In the genomic region with DNA sequence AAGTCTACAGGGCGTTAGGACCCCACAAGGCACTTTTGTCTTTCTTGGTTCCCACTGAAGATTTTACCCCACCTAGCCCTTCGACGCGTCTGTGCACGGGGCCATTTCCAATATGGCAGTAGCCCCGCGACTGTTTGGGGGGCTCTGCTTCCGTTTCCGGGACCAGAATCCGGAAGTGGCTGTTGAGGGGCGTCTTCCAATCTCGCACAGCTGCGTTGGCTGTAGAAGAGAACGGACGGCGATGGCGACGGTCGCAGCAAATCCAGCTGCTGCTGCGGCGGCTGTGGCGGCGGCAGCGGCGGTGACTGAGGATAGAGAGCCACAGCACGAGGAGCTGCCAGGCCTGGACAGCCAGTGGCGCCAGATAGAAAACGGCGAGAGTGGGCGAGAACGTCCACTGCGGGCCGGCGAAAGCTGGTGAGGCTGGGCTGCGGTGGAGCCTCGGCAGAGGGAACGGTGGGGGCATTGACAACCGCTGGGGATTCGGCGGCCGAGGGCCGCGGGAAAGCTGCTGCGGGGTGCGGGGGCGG, we compare ENCODE assay signal across 1 cellular context.
TF ChIP-seq lines count a peak whose summit lies in the region.

TSS of gene USP11 (plus strand) at position 207 of the 530 bp plus-strand sequence. CDS start at position 242, 35 bp downstream.

TF ChIP-seq in HepG2, 621 proteins besides CTCF, POLR2A, EP300 and RAD21 (continued from another document and continues in another):
- TF ChIP-seq SIN3A (IDR thresholded peaks at IDR 0.05; ENCODE audit: borderline replicate concordance, low read depth, low read length) (peak; percentile 36; the same call in 1 of the 2 replicates), KLF12 (CRISPR knock-in tag; IDR thresholded peaks at IDR 0.05; ENCODE audit: borderline replicate concordance) (no peak), ZNF543 (CRISPR knock-in tag; IDR thresholded peaks at IDR 0.05) (no peak), BRCA1 (CRISPR knock-in tag; IDR thresholded peaks at IDR 0.05) (no peak), POLR2AphosphoS5 (IDR thresholded peaks at IDR 0.05; ENCODE audit: low read depth, low read length) (peak; percentile 77), PHF5A (CRISPR knock-in tag; IDR thresholded peaks at IDR 0.05; ENCODE audit: low read depth, unreplicated experiment) (no peak), HOXA5 (CRISPR knock-in tag; IDR thresholded peaks at IDR 0.05) (no peak), KLF9 (CRISPR knock-in tag; IDR thresholded peaks at IDR 0.05; ENCODE audit: low read depth) (no peak), JUNB (CRISPR knock-in tag; IDR thresholded peaks at IDR 0.05; ENCODE audit: borderline replicate concordance) (no peak), ELF1 (CRISPR knock-in tag; IDR thresholded peaks at IDR 0.05) (peak; percentile 94), DR1 (CRISPR knock-in tag; IDR thresholded peaks at IDR 0.05) (no peak), ZFP1 (CRISPR knock-in tag; IDR thresholded peaks at IDR 0.05) (no peak), ARNT2 (CRISPR knock-in tag; IDR thresholded peaks at IDR 0.05; ENCODE audit: low read depth) (no peak), NR2F2 (IDR thresholded peaks at IDR 0.05; ENCODE audit: borderline replicate concordance, low read depth) (no peak), ZNF383 (CRISPR knock-in tag; IDR thresholded peaks at IDR 0.05; ENCODE audit: borderline replicate concordance) (no peak), GPBP1L1 (CRISPR knock-in tag; IDR thresholded peaks at IDR 0.05) (no peak), SRSF1 (optimal IDR thresholded peaks at IDR 0.05; ENCODE audit: low read depth, low read length) (peak; percentile 47), ZSCAN21 (CRISPR knock-in tag; IDR thresholded peaks at IDR 0.05; ENCODE audit: borderline replicate concordance) (no peak), MIER3 (CRISPR knock-in tag; IDR thresholded peaks at IDR 0.05; ENCODE audit: borderline replicate concordance) (no peak), JARID2 (CRISPR knock-in tag; IDR thresholded peaks at IDR 0.05; ENCODE audit: insufficient replicate concordance) (no peak), HOXA7 (CRISPR knock-in tag; IDR thresholded peaks at IDR 0.05) (no peak), ZNF362 (CRISPR knock-in tag; IDR thresholded peaks at IDR 0.05; ENCODE audit: borderline replicate concordance) (no peak), IRX3 (CRISPR knock-in tag; IDR thresholded peaks at IDR 0.05; ENCODE audit: borderline replicate concordance, low read depth) (0 out of 2 replicates have a peak, but pooled peaks have one; percentile 30), NR2F1 (CRISPR knock-in tag; IDR thresholded peaks at IDR 0.05) (no peak), ZNF30 (CRISPR knock-in tag; IDR thresholded peaks at IDR 0.05) (no peak), IRF1 (CRISPR knock-in tag; IDR thresholded peaks at IDR 0.05; ENCODE audit: low read depth) (no peak), ZNF644 (CRISPR knock-in tag; IDR thresholded peaks at IDR 0.05; ENCODE audit: low read depth) (peak; percentile 52; the same call in 1 of the 2 replicates)
- TF ChIP-seq, protein P1, sequence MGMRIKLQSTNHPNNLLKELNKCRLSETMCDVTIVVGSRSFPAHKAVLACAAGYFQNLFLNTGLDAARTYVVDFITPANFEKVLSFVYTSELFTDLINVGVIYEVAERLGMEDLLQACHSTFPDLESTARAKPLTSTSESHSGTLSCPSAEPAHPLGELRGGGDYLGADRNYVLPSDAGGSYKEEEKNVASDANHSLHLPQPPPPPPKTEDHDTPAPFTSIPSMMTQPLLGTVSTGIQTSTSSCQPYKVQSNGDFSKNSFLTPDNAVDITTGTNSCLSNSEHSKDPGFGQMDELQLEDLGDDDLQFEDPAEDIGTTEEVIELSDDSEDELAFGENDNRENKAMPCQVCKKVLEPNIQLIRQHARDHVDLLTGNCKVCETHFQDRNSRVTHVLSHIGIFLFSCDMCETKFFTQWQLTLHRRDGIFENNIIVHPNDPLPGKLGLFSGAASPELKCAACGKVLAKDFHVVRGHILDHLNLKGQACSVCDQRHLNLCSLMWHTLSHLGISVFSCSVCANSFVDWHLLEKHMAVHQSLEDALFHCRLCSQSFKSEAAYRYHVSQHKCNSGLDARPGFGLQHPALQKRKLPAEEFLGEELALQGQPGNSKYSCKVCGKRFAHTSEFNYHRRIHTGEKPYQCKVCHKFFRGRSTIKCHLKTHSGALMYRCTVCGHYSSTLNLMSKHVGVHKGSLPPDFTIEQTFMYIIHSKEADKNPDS (CRISPR knock-in tag; IDR thresholded peaks at IDR 0.05): no peak
- TF ChIP-seq, protein P2, sequence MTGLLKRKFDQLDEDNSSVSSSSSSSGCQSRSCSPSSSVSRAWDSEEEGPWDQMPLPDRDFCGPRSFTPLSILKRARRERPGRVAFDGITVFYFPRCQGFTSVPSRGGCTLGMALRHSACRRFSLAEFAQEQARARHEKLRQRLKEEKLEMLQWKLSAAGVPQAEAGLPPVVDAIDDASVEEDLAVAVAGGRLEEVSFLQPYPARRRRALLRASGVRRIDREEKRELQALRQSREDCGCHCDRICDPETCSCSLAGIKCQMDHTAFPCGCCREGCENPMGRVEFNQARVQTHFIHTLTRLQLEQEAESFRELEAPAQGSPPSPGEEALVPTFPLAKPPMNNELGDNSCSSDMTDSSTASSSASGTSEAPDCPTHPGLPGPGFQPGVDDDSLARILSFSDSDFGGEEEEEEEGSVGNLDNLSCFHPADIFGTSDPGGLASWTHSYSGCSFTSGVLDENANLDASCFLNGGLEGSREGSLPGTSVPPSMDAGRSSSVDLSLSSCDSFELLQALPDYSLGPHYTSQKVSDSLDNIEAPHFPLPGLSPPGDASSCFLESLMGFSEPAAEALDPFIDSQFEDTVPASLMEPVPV (CRISPR knock-in tag; IDR thresholded peaks at IDR 0.05): no peak
- TF ChIP-seq, protein P3, sequence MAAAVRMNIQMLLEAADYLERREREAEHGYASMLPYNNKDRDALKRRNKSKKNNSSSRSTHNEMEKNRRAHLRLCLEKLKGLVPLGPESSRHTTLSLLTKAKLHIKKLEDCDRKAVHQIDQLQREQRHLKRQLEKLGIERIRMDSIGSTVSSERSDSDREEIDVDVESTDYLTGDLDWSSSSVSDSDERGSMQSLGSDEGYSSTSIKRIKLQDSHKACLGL (CRISPR knock-in tag; IDR thresholded peaks at IDR 0.05): 0 out of 2 replicates have a peak, but pooled peaks have one; percentile 31
- TF ChIP-seq, protein P4, sequence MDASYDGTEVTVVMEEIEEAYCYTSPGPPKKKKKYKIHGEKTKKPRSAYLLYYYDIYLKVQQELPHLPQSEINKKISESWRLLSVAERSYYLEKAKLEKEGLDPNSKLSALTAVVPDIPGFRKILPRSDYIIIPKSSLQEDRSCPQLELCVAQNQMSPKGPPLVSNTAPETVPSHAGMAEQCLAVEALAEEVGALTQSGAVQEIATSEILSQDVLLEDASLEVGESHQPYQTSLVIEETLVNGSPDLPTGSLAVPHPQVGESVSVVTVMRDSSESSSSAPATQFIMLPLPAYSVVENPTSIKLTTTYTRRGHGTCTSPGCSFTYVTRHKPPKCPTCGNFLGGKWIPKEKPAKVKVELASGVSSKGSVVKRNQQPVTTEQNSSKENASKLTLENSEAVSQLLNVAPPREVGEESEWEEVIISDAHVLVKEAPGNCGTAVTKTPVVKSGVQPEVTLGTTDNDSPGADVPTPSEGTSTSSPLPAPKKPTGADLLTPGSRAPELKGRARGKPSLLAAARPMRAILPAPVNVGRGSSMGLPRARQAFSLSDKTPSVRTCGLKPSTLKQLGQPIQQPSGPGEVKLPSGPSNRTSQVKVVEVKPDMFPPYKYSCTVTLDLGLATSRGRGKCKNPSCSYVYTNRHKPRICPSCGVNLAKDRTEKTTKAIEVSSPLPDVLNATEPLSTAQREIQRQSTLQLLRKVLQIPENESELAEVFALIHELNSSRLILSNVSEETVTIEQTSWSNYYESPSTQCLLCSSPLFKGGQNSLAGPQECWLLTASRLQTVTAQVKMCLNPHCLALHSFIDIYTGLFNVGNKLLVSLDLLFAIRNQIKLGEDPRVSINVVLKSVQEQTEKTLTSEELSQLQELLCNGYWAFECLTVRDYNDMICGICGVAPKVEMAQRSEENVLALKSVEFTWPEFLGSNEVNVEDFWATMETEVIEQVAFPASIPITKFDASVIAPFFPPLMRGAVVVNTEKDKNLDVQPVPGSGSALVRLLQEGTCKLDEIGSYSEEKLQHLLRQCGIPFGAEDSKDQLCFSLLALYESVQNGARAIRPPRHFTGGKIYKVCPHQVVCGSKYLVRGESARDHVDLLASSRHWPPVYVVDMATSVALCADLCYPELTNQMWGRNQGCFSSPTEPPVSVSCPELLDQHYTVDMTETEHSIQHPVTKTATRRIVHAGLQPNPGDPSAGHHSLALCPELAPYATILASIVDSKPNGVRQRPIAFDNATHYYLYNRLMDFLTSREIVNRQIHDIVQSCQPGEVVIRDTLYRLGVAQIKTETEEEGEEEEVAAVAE (CRISPR knock-in tag; IDR thresholded peaks at IDR 0.05; ENCODE audit: borderline replicate concordance): no peak
- TF ChIP-seq, protein P5, sequence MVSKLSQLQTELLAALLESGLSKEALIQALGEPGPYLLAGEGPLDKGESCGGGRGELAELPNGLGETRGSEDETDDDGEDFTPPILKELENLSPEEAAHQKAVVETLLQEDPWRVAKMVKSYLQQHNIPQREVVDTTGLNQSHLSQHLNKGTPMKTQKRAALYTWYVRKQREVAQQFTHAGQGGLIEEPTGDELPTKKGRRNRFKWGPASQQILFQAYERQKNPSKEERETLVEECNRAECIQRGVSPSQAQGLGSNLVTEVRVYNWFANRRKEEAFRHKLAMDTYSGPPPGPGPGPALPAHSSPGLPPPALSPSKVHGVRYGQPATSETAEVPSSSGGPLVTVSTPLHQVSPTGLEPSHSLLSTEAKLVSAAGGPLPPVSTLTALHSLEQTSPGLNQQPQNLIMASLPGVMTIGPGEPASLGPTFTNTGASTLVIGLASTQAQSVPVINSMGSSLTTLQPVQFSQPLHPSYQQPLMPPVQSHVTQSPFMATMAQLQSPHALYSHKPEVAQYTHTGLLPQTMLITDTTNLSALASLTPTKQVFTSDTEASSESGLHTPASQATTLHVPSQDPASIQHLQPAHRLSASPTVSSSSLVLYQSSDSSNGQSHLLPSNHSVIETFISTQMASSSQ (IDR thresholded peaks at IDR 0.05; ENCODE audit: low read depth): no peak
- TF ChIP-seq, protein P5 (CRISPR knock-in tag; IDR thresholded peaks at IDR 0.05; ENCODE audit: borderline replicate concordance): no peak
- TF ChIP-seq, protein P6, sequence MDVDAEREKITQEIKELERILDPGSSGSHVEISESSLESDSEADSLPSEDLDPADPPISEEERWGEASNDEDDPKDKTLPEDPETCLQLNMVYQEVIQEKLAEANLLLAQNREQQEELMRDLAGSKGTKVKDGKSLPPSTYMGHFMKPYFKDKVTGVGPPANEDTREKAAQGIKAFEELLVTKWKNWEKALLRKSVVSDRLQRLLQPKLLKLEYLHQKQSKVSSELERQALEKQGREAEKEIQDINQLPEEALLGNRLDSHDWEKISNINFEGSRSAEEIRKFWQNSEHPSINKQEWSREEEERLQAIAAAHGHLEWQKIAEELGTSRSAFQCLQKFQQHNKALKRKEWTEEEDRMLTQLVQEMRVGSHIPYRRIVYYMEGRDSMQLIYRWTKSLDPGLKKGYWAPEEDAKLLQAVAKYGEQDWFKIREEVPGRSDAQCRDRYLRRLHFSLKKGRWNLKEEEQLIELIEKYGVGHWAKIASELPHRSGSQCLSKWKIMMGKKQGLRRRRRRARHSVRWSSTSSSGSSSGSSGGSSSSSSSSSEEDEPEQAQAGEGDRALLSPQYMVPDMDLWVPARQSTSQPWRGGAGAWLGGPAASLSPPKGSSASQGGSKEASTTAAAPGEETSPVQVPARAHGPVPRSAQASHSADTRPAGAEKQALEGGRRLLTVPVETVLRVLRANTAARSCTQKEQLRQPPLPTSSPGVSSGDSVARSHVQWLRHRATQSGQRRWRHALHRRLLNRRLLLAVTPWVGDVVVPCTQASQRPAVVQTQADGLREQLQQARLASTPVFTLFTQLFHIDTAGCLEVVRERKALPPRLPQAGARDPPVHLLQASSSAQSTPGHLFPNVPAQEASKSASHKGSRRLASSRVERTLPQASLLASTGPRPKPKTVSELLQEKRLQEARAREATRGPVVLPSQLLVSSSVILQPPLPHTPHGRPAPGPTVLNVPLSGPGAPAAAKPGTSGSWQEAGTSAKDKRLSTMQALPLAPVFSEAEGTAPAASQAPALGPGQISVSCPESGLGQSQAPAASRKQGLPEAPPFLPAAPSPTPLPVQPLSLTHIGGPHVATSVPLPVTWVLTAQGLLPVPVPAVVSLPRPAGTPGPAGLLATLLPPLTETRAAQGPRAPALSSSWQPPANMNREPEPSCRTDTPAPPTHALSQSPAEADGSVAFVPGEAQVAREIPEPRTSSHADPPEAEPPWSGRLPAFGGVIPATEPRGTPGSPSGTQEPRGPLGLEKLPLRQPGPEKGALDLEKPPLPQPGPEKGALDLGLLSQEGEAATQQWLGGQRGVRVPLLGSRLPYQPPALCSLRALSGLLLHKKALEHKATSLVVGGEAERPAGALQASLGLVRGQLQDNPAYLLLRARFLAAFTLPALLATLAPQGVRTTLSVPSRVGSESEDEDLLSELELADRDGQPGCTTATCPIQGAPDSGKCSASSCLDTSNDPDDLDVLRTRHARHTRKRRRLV (CRISPR knock-in tag; IDR thresholded peaks at IDR 0.05): no peak
